In the genomic region with DNA sequence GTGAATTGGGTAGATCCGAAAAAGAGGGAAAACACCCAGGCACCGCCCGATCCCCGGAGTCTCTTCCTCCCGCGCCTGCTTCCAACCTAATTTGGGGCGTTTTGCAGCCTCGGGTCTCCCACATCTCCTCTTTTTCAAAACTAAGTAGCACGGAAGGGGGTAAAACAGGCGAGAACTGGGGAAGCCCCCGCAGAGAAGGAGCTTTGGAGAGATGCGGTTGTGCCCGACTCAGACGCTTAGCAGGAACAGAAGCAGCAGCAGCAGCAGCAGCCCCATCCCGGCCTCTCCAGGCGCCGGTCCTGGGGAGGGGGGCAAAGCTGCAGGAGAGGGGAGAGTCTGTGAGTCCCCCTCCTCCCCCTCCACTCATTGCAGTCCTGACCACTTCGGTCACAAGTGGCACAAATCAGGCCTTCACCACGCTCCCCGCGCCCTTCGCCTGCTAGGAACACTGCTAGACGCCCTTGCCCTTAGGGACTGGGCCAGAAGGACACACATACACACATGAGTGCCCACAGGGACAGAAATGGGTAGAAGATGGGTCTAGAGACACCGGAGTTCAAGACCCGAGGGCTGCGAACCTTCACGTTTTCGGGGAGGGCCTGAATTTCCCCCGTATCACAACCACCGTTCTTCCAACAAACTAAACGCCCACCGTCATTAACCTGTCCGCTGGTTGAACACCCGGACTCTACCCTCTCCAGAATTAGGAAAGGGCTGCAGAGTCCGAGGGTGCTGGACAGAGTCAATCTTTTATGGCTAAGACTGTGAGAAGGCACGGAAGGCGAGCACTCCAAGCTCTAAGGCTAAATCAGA, we compare ENCODE assay signal across 13 cellular contexts.
DNase-seq lines count a peak whose midpoint lies in the region; ATAC-seq and TF ChIP-seq lines count a peak whose summit lies in the region.
"Had no signal": no experiment of that assay in that cellular context is flagged by ENCODE, and none has a peak within 500 bp of the region (broad histone marks: within the 10 kb centered on the region; RNA-seq: fewer than 3 reads in every experiment).

No MANE protein-coding gene starts in this region.

- no peaks in the 10 kb centered on the region for H3F3A ChIP-seq in SK-N-SH (replicated peaks; ENCODE audit: insufficient read depth)

- H3K9ac ChIP-seq in SK-N-SH, result no peak overlapping the region
- no peak overlapping the region for H3K9ac ChIP-seq in SK-N-MC (ENCODE audit: insufficient read length)

- no peak for TF ChIP-seq CTCF in SK-N-SH (IDR thresholded peaks at IDR 0.05)
- TF ChIP-seq CTCF in glutamatergic neuron (IDR thresholded peaks at IDR 0.05; ENCODE audit: partially characterized antibody, unreplicated experiment), result no peak

- no peaks in the 10 kb centered on the region for H3K36me3 Mint-ChIP-seq in glutamatergic neuron (ENCODE audit: unreplicated experiment)

- peaks cover 5 to 21% of the 10 kb centered on the region in 2 experiments; a peak in 2 of 4 replicates for H3K4me1 ChIP-seq in SK-N-SH (ENCODE audit: control insufficient read depth in 1 of 2, insufficient read depth in 2 of 2, low read depth in 1 of 2, low read length in 1 of 2)
- H3K4me1 ChIP-seq in aorta (ENCODE audit: control insufficient read depth in 1 of 2, insufficient read depth in 2 of 2, low read length in 2 of 2), result no peaks in the 10 kb centered on the region

- intact Hi-C loops in posterior vena cava (cut with DNase I), result no loop called here
- intact Hi-C loops in aorta (cut with DNase I), result no loop called here

- H4K20me1 ChIP-seq in SK-N-SH (ENCODE audit: insufficient read depth), result no peaks in the 10 kb centered on the region

- H3K36me3 ChIP-seq in SK-N-SH (replicated peaks in 1 of 2; ENCODE audit: control insufficient read depth in 1 of 2, insufficient read depth in 2 of 2, low read length in 1 of 2), result no peaks in the 10 kb centered on the region
- no peaks in the 10 kb centered on the region for H3K36me3 ChIP-seq in SK-N-MC (ENCODE audit: insufficient read depth, low read length)
- H3K36me3 ChIP-seq in aorta (ENCODE audit: control insufficient read depth in 1 of 2, insufficient read depth in 2 of 2, low read length in 1 of 2), result no peaks in the 10 kb centered on the region
- H3K36me3 ChIP-seq: SJSA1 had no signal

- H3K27ac Mint-ChIP-seq in glutamatergic neuron (ENCODE audit: unreplicated experiment), result no peak overlapping the region

- CTCF ChIA-PET in SK-N-SH (lab: Yijun Ruan, JAX), result interaction anchor here (0.5 to 2.1 kb wide), 5 partner anchors 8 to 243 kb away, joined by 3 to 10 read pairs (median 6); no protein-coding TSS in a partner anchor

- H3K27ac ChIP-seq in SK-N-SH (ENCODE audit: low read depth in 2 of 2, low read length in 1 of 2), result no peak overlapping the region
- no peak overlapping the region for H3K27ac ChIP-seq in SK-N-MC
- no peak overlapping the region for H3K27ac ChIP-seq in aorta (ENCODE audit: low read depth in 1 of 2, low read length in 2 of 2)
- H3K27ac ChIP-seq: 22Rv1, SJSA1 had no signal

- H3K4me3 ChIP-seq in SK-N-SH (ENCODE audit: low read depth in 2 of 2, low read length in 1 of 2) (no peak overlapping the region), SK-N-MC (peak overlapping the region; percentile 82), aorta (ENCODE audit: low read length in 2 of 2) (no peak overlapping the region)
- H3K4me3 ChIP-seq: SJSA1 had no signal

- DNase-seq in SK-N-SH (peak; percentile 38), SK-N-MC (ENCODE audit: low read depth, low spot score) (no peak), glutamatergic neuron (no peak), retina (peak; percentile 65), posterior vena cava (ENCODE audit: low spot score) (no peak), aorta (no peak), NCI-H748 (lab: John Stamatoyannopoulos, UW; ENCODE audit: unreplicated experiment) (no peak)
- DNase-seq: activated gamma-delta T cell treated with Interleukin-2 at 50 U/mL for 16 hours; effector memory CD4-positive, alpha-beta T cell; GF-D8 had no signal

- H3K79me2 ChIP-seq in SK-N-SH (ENCODE audit: insufficient read depth), result no peaks in the 10 kb centered on the region

- no peaks in the 10 kb centered on the region for H3K9me3 ChIP-seq in SK-N-SH
- H3K9me3 ChIP-seq in SK-N-MC (ENCODE audit: low read depth, low read length), result no peaks in the 10 kb centered on the region
- no peaks in the 10 kb centered on the region for H3K9me3 ChIP-seq in aorta (ENCODE audit: control insufficient read depth, low read length)

- POLR2A ChIA-PET in SK-N-SH (lab: Yijun Ruan, JAX), result no interaction called here

- peak overlapping the region; percentile 98 for H3K4me3 Mint-ChIP-seq in glutamatergic neuron (ENCODE audit: unreplicated experiment)

- H3K4me1 Mint-ChIP-seq in glutamatergic neuron (ENCODE audit: low read depth, unreplicated experiment), result peaks cover 8% of the 10 kb centered on the region

- no peak overlapping the region for H3K4me2 ChIP-seq in SK-N-SH

- H3K27me3 Mint-ChIP-seq in glutamatergic neuron (ENCODE audit: unreplicated experiment), result peaks cover 19% of the 10 kb centered on the region

- H2AFZ ChIP-seq in SK-N-SH (ENCODE audit: low read depth), result no peak overlapping the region

- TF ChIP-seq EP300 in SK-N-SH (IDR thresholded peaks at IDR 0.05; ENCODE audit: borderline replicate concordance in 1 of 2, low read depth in 1 of 2, low read length in 1 of 2), result no peak

- no peaks in the 10 kb centered on the region for H3K9me2 ChIP-seq in SK-N-SH

- TF ChIP-seq RAD21 in SK-N-SH (IDR thresholded peaks at IDR 0.05; ENCODE audit: low read length), result no peak

- H3K9me3 Mint-ChIP-seq in glutamatergic neuron (ENCODE audit: unreplicated experiment), result peaks cover 3% of the 10 kb centered on the region

- H3K27me3 ChIP-seq in SK-N-SH (ENCODE audit: insufficient read depth) (peaks cover 67% of the 10 kb centered on the region), aorta (ENCODE audit: control insufficient read depth in 1 of 2, insufficient read depth in 2 of 2, low read length in 1 of 2) (no peaks in the 10 kb centered on the region)

- ATAC-seq in SK-N-SH treated with all-trans-retinoic acid at 6 μM for 48 hours (no peak), aorta (ENCODE audit: low FRiP score) (no peak)

- WGBS in SK-N-SH (ENCODE audit: low lambda C conversion rate), result 24% methylated on average over 34 of the region's 37 CpGs
- 9 to 10% methylated on average over 37 of the region's 37 CpGs for WGBS in aorta, 2 donors

TF ChIP-seq in SK-N-SH, 30 proteins besides CTCF, POLR2A, EP300 and RAD21:
- TF ChIP-seq, protein P1, sequence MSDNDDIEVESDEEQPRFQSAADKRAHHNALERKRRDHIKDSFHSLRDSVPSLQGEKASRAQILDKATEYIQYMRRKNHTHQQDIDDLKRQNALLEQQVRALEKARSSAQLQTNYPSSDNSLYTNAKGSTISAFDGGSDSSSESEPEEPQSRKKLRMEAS (IDR thresholded peaks at IDR 0.05; ENCODE audit: low read depth), result no peak

TF ChIP-seq in SK-N-SH treated with all-trans-retinoic acid at 6 μM for 48 hours, 23 proteins besides CTCF, POLR2A, EP300 and RAD21:
- TF ChIP-seq ZNF565 (CRISPR knock-in tag; conservative IDR thresholded peaks at IDR 0.05; ENCODE audit: low read depth), result no peak
- TF ChIP-seq ZC3H10 (CRISPR knock-in tag; IDR thresholded peaks at IDR 0.05), result no peak

Comparison
In these comparisons a context has a peak if more than half of its experiments do, and no peak if none do; other contexts are left out.
1. DNase-seq: peak in SK-N-SH (single experiment) and retina (single experiment); none in SK-N-MC (single experiment), glutamatergic neuron (single experiment), posterior vena cava (single experiment), aorta (0 of 2) and NCI-H748 (single experiment).